ENCODE assay signal across 1 cellular context in genomic region chr5:134975078-134975715, GRCh38.
TF ChIP-seq lines count a peak whose summit lies in the region.

No MANE protein-coding gene starts in this region.

TF ChIP-seq in GM12878, 131 proteins besides CTCF, POLR2A, EP300 and RAD21 (continued from another document):
- TF ChIP-seq JUND (IDR thresholded peaks at IDR 0.05; ENCODE audit: low read depth, low read length) (no peak), MYB (IDR thresholded peaks at IDR 0.05; ENCODE audit: borderline replicate concordance, low read depth, low read length) (no peak), NFYA (IDR thresholded peaks at IDR 0.05; ENCODE audit: borderline replicate concordance, low read depth, low read length) (no peak), HDAC2 (IDR thresholded peaks at IDR 0.05) (no peak), ZNF592 (IDR thresholded peaks at IDR 0.05) (no peak), SMAD5 (IDR thresholded peaks at IDR 0.05; ENCODE audit: low read depth) (no peak), CBX3 (IDR thresholded peaks at IDR 0.05; ENCODE audit: borderline replicate concordance, low read depth) (no peak), STAT3 (IDR thresholded peaks at IDR 0.05; ENCODE audit: low read depth, low read length) (no peak)
TF ChIP-seq in GM12878: peak in this region for 0.
